9 cellular contexts compared by ENCODE assay signal in genomic region chr3:116140100-116140689, GRCh38.
DNase-seq lines count a peak whose midpoint lies in the region; ATAC-seq, FAIRE-seq and TF ChIP-seq lines count a peak whose summit lies in the region.
"Had no signal": no experiment of that assay in that cellular context is flagged by ENCODE, and none has a peak within 500 bp of the region (broad histone marks: within the 10 kb centered on the region; RNA-seq: fewer than 3 reads in every experiment).

No MANE protein-coding gene starts in this region.

- no peaks in the 10 kb centered on the region for H4K20me1 ChIP-seq in DND-41 (ENCODE audit: insufficient read depth, low read length)

- peaks cover under 1% of the 10 kb centered on the region for H3K9me3 ChIP-seq in DND-41 (ENCODE audit: insufficient read depth, low read length, severe bottlenecking)
- H3K9me3 ChIP-seq: neutrophil had no signal

- no peak overlapping the region for H3K9ac ChIP-seq in DND-41 (ENCODE audit: low read depth, low read length)

- no peak overlapping the region for H3K27ac ChIP-seq in DND-41 (ENCODE audit: low read length)
- H3K27ac ChIP-seq: neutrophil had no signal

- H3K36me3 ChIP-seq in DND-41 (ENCODE audit: insufficient read depth, low read length) (no peaks in the 10 kb centered on the region), bronchial epithelial cell (ENCODE audit: control insufficient read depth, insufficient read depth, low read length) (no peaks in the 10 kb centered on the region)
- H3K36me3 ChIP-seq: neutrophil had no signal

- DNase-seq in DND-41 (no peak), HFF-Myc (ENCODE audit: extremely low read depth, low read depth) (peak; percentile 16), NCI-H2227 (lab: John Stamatoyannopoulos, UW; ENCODE audit: unreplicated experiment) (peak; percentile 56), bronchial epithelial cell (ENCODE audit: low read depth) (peak; percentile 46), midbrain (lab: John Stamatoyannopoulos, UW) (peak; percentile 75), COLO668 (lab: John Stamatoyannopoulos, UW; ENCODE audit: unreplicated experiment) (no peak)
- DNase-seq in stimulated activated CD4-positive, alpha-beta T cell treated with anti-CD3 and anti-CD28 coated beads, Interleukin-4, amount 100 ng/mL, for 24 hours = no peak

- no peak overlapping the region for H2AFZ ChIP-seq in DND-41 (ENCODE audit: low read depth, low read length)

- no peak for FAIRE-seq in bronchial epithelial cell (lab: Jason Lieb, UNC)

- H3K4me1 ChIP-seq in DND-41 (ENCODE audit: insufficient read depth, low read length) = no peaks in the 10 kb centered on the region

- ATAC-seq in DND-41 (ENCODE audit: insufficient read depth, low read depth) (no peak), GM21528 (IDR thresholded peaks at IDR 0.05; ENCODE audit: low FRiP score, unreplicated experiment) (no peak)

- TF ChIP-seq CTCF in DND-41 (IDR thresholded peaks at IDR 0.05; ENCODE audit: borderline replicate concordance, extremely low read depth, low read length, poor library complexity, severe bottlenecking) (peak; percentile 69), HFF-Myc (IDR thresholded peaks at IDR 0.05; ENCODE audit: low read depth, low read length, missing control alignments) (peak; percentile 67), bronchial epithelial cell (IDR thresholded peaks at IDR 0.05; ENCODE audit: insufficient read depth, low read length, severe bottlenecking) (peak; percentile 65)

- no peak overlapping the region for H3K4me2 ChIP-seq in DND-41 (ENCODE audit: insufficient read depth, low read length)

- H3K4me3 ChIP-seq in DND-41 (ENCODE audit: low read depth in 1 of 2, low read length in 2 of 2) (no peak overlapping the region), HFF-Myc (replicated peaks; ENCODE audit: low read depth, low read length) (no peak overlapping the region), bronchial epithelial cell (ENCODE audit: low read depth, low read length) (no peak overlapping the region)

- H3K27me3 ChIP-seq in DND-41 (ENCODE audit: insufficient read depth, low read length, poor library complexity) (no peaks in the 10 kb centered on the region), bronchial epithelial cell (ENCODE audit: control insufficient read depth, insufficient read depth, low read length) (no peaks in the 10 kb centered on the region)
- H3K27me3 ChIP-seq: neutrophil had no signal

- no peaks in the 10 kb centered on the region for H3K79me2 ChIP-seq in DND-41 (ENCODE audit: insufficient read depth, low read length)

Comparison
In these comparisons a context has a peak if more than half of its experiments do, and no peak if none do; other contexts are left out.
1. DNase-seq: peak in HFF-Myc (single experiment), NCI-H2227 (single experiment), bronchial epithelial cell (single experiment) and midbrain (single experiment); none in DND-41 (single experiment), stimulated activated CD4-positive, alpha-beta T cell treated with anti-CD3 and anti-CD28 coated beads, Interleukin-4, amount 100 ng/mL, for 24 hours (single experiment) and COLO668 (single experiment).
2. Peak in every context shown above with its lines, with median percentiles within 50 percentile points of each other: CTCF ChIP-seq.